ENCODE assay signal across 1 cellular context in the genomic region with DNA sequence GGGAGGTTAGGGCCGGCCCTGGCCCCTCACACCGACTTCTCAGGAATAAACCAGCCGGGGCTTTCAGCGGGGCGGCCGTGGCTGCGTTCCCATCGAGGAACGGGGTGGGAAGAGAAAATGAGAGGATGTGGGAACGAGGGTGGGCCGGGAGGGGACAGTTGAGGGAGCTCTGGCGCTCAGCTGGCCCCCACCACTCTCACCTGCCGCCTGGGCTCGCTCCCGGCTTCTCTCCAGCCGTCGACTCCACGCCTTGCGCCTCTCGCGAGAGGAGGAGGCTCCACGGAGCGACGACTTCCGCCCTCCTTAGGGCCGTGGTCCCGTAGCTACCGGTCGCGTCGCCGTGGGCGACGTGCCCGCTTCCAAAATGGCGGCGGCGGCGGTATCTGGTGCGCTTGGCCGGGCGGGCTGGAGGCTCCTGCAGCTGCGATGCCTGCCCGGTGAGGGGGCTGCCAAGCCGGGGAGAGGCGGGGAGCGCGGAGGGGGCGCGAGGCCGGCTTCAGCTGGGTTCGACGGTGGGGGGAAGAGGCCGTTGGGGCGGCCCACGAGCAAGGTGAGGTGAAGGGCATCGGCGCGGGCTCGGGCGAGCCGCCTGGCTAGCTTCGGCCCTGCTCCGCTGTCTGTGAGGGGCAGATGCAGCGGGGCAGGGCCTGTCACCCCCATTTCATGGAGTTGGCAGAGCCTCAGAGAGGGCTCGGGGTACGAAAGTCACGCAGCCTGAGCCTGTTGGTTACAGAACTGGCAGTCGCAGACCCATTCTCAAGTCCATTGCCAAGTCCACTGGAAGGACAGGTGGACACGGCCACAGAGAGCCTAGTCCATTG.
TF ChIP-seq lines count a peak whose summit lies in the region.

CIAPIN1 (minus strand) TSS at position 244 of the 821 bp plus-strand sequence. CDS start 6,457 bp downstream, outside the sequence.
COQ9 (plus strand) TSS at position 338 of the 821 bp plus-strand sequence; CDS start at position 365, 27 bp downstream.

TF ChIP-seq in K562, 482 proteins besides CTCF, POLR2A, EP300 and RAD21 (continued from another document and continues in another):
- TF ChIP-seq FOXA3 (CRISPR knock-in tag; conservative IDR thresholded peaks at IDR 0.05 in 1 of 2, IDR thresholded peaks at IDR 0.05 in 1 of 2) (no peak), ZNF24 (IDR thresholded peaks at IDR 0.05) (no peak), EP400 (IDR thresholded peaks at IDR 0.05) (peak; percentile 84; the same call in 1 of the 2 replicates), YBX1 (IDR thresholded peaks at IDR 0.05) (no peak), MIER1 (IDR thresholded peaks at IDR 0.05; ENCODE audit: low read depth) (no peak), AFF1 (IDR thresholded peaks at IDR 0.05; ENCODE audit: low read depth in 1 of 2, partially characterized antibody in 2 of 2) (no peak), POLR3A (IDR thresholded peaks at IDR 0.05; ENCODE audit: borderline replicate concordance, extremely low read depth, insufficient read depth, insufficient read length) (no peak), ZNF699 (CRISPR knock-in tag; IDR thresholded peaks at IDR 0.05; ENCODE audit: insufficient replicate concordance) (no peak), RCOR1 (IDR thresholded peaks at IDR 0.05; ENCODE audit: borderline replicate concordance in 1 of 2, low read depth in 2 of 2, low read length in 2 of 2) (no peak; a peak in 1 of 4 replicates), MITF (IDR thresholded peaks at IDR 0.05) (no peak), GABPB2 (CRISPR knock-in tag; conservative IDR thresholded peaks at IDR 0.05) (no peak), MCM2 (IDR thresholded peaks at IDR 0.05; ENCODE audit: low read depth) (no peak), CEBPB (tag; IDR thresholded peaks at IDR 0.05) (no peak), ZZZ3 (IDR thresholded peaks at IDR 0.05) (no peak), HDAC8 (tag; IDR thresholded peaks at IDR 0.05) (0 out of 2 replicates have a peak, but pooled peaks have one; percentile 46), FOXP4 (CRISPR knock-in tag; IDR thresholded peaks at IDR 0.05; ENCODE audit: borderline replicate concordance) (no peak), JUN (IDR thresholded peaks at IDR 0.05; ENCODE audit: borderline replicate concordance, low read depth, low read length) (no peak), JUN (CRISPR knock-in tag; IDR thresholded peaks at IDR 0.05; ENCODE audit: borderline replicate concordance) (no peak; the same call in 1 of the 2 replicates), ZNF311 (CRISPR knock-in tag; IDR thresholded peaks at IDR 0.05) (no peak), E2F4 (CRISPR knock-in tag; IDR thresholded peaks at IDR 0.05; ENCODE audit: low read depth) (no peak), PHB (CRISPR knock-in tag; IDR thresholded peaks at IDR 0.05) (no peak), PML (IDR thresholded peaks at IDR 0.05; ENCODE audit: low read length) (peak; percentile 68; the same call in 1 of the 2 replicates), RBFOX2 (IDR thresholded peaks at IDR 0.05; ENCODE audit: low read depth, low read length) (peak; percentile 94), ZNF436 (CRISPR knock-in tag; IDR thresholded peaks at IDR 0.05) (no peak), ZNF586 (CRISPR knock-in tag; conservative IDR thresholded peaks at IDR 0.05) (no peak), OTX1 (CRISPR knock-in tag; IDR thresholded peaks at IDR 0.05) (0 out of 2 replicates have a peak, but pooled peaks have one; percentile 5), EGR1 (conservative IDR thresholded peaks at IDR 0.05) (peak; percentile 83), NR2C1 (IDR thresholded peaks at IDR 0.05) (no peak), NR2C1 (tag; IDR thresholded peaks at IDR 0.05) (peak; percentile 64), CHCHD3 (CRISPR knock-in tag; IDR thresholded peaks at IDR 0.05) (no peak), MAZ (CRISPR knock-in tag; conservative IDR thresholded peaks at IDR 0.05 in 1 of 2, IDR thresholded peaks at IDR 0.05 in 1 of 2) (peak; percentile 74 to 97), ZBED1 (IDR thresholded peaks at IDR 0.05) (no peak), UBTF (IDR thresholded peaks at IDR 0.05; ENCODE audit: borderline replicate concordance in 1 of 2, low read depth in 2 of 2, low read length in 2 of 2) (peak; percentile 66 to 74; a peak in 2 of 4 replicates), HNRNPH1 (optimal IDR thresholded peaks at IDR 0.05; ENCODE audit: low read depth, low read length) (no peak), ZNF146 (CRISPR knock-in tag; IDR thresholded peaks at IDR 0.05; ENCODE audit: unreplicated experiment) (no peak), MTA2 (IDR thresholded peaks at IDR 0.05; ENCODE audit: low read depth) (no peak), CHAMP1 (IDR thresholded peaks at IDR 0.05) (no peak)
- TF ChIP-seq, protein P1, sequence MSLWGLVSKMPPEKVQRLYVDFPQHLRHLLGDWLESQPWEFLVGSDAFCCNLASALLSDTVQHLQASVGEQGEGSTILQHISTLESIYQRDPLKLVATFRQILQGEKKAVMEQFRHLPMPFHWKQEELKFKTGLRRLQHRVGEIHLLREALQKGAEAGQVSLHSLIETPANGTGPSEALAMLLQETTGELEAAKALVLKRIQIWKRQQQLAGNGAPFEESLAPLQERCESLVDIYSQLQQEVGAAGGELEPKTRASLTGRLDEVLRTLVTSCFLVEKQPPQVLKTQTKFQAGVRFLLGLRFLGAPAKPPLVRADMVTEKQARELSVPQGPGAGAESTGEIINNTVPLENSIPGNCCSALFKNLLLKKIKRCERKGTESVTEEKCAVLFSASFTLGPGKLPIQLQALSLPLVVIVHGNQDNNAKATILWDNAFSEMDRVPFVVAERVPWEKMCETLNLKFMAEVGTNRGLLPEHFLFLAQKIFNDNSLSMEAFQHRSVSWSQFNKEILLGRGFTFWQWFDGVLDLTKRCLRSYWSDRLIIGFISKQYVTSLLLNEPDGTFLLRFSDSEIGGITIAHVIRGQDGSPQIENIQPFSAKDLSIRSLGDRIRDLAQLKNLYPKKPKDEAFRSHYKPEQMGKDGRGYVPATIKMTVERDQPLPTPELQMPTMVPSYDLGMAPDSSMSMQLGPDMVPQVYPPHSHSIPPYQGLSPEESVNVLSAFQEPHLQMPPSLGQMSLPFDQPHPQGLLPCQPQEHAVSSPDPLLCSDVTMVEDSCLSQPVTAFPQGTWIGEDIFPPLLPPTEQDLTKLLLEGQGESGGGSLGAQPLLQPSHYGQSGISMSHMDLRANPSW (CRISPR knock-in tag; IDR thresholded peaks at IDR 0.05) = no peak
- TF ChIP-seq, protein P2, sequence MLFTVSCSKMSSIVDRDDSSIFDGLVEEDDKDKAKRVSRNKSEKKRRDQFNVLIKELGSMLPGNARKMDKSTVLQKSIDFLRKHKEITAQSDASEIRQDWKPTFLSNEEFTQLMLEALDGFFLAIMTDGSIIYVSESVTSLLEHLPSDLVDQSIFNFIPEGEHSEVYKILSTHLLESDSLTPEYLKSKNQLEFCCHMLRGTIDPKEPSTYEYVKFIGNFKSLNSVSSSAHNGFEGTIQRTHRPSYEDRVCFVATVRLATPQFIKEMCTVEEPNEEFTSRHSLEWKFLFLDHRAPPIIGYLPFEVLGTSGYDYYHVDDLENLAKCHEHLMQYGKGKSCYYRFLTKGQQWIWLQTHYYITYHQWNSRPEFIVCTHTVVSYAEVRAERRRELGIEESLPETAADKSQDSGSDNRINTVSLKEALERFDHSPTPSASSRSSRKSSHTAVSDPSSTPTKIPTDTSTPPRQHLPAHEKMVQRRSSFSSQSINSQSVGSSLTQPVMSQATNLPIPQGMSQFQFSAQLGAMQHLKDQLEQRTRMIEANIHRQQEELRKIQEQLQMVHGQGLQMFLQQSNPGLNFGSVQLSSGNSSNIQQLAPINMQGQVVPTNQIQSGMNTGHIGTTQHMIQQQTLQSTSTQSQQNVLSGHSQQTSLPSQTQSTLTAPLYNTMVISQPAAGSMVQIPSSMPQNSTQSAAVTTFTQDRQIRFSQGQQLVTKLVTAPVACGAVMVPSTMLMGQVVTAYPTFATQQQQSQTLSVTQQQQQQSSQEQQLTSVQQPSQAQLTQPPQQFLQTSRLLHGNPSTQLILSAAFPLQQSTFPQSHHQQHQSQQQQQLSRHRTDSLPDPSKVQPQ (CRISPR knock-in tag; IDR thresholded peaks at IDR 0.05; ENCODE audit: borderline replicate concordance) = no peak
